ENCODE assay signal across 10 cellular contexts in the genomic region with DNA sequence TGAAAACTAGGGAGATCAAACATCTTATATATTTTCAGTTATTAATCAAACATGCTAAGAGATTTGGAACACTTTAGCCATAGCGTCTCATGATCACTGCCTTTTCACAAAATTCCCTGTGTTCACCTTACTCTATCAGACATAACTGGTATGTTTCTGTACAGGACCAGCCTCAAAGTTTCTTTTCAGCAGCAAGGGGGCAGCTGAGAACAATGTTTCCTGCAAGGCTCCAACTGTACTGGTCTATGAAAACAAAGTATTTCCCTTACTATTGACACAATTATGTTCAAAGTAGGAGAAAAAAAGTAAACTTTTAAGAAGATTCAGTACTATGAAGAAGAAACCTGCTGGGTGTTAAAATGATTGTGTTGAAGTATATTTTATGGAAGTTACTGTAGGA.
DNase-seq lines count a peak whose midpoint lies in the region; ATAC-seq and TF ChIP-seq lines count a peak whose summit lies in the region.
"Had no signal": no experiment of that assay in that cellular context is flagged by ENCODE, and none has a peak within 500 bp of the region (broad histone marks: within the 10 kb centered on the region; RNA-seq: fewer than 3 reads in every experiment).

No MANE protein-coding gene starts in this region.

- no peak overlapping the region for H3K27ac ChIP-seq in CD4-positive, alpha-beta T cell (ENCODE audit: low read depth, low read length)
- H3K27ac ChIP-seq in dorsolateral prefrontal cortex = no peak overlapping the region

- peak in 1 of 10 experiments; percentile 11 for DNase-seq in CD4-positive, alpha-beta T cell
- DNase-seq in LNCaP clone FGC (ENCODE audit: low read depth) (no peak), dorsolateral prefrontal cortex (peak in 3 of 10 donors; percentile 14 to 60 (median 39)), medulla oblongata (ENCODE audit: extremely low spot score) (peak; percentile 58), GM10248 (ENCODE audit: extremely low spot score) (no peak), NCI-H1436 (lab: John Stamatoyannopoulos, UW) (no peak)
- no peak for DNase-seq in effector CD4-positive, alpha-beta T cell
- DNase-seq: activated T-cell treated with anti-CD3 and anti-CD28 coated beads for 4 hours, glutamatergic neuron had no signal

- no peak overlapping the region for H3K27ac Mint-ChIP-seq in CD4-positive, alpha-beta T cell

- intact Hi-C loops in CD4-positive, alpha-beta T cell (cut with DNase I, micrococcal nuclease) = loop anchor here (1.0 to 10.0 kb wide), 3 partner anchors 70 to 173 kb away; no protein-coding TSS in a partner anchor
- intact Hi-C loops in dorsolateral prefrontal cortex (cut with DNase I) = loop anchor here (2.0 to 10.0 kb wide), 2 partner anchors 170 to 172 kb away; no protein-coding TSS in a partner anchor

- CTCF ChIA-PET in CD4-positive, alpha-beta T cell (lab: Charles Lee) = interaction anchor here (0.6 to 1.6 kb wide), 2 partner anchors 97 to 173 kb away, joined by 4 to 12 read pairs; no protein-coding TSS in a partner anchor
- CTCF ChIA-PET in GM10248 (lab: Yijun Ruan, JAX) = interaction anchor here (0.8 to 2.0 kb wide), 7 partner anchors 8 to 172 kb away, joined by 3 to 7 read pairs (median 4); no protein-coding TSS in a partner anchor

- POLR2A ChIA-PET in CD4-positive, alpha-beta T cell (lab: Charles Lee) = interaction anchor here (2.5 kb wide), 1 partner anchor 159 kb away, joined by 10 read pairs; a partner anchor contains a TSS
- POLR2A ChIA-PET in GM10248 (lab: Yijun Ruan, JAX) = no interaction called here

- no peaks in the 10 kb centered on the region for H3K27me3 Mint-ChIP-seq in CD4-positive, alpha-beta T cell

- peak; percentile 37 for ATAC-seq in CD4-positive, alpha-beta T cell (ENCODE audit: poor library complexity)
- no peak for ATAC-seq in HG03175 (IDR thresholded peaks at IDR 0.05; ENCODE audit: unreplicated experiment)

- no peaks in the 10 kb centered on the region for H3K9me3 ChIP-seq in CD4-positive, alpha-beta T cell (ENCODE audit: control insufficient read depth, low read length)

- H3K4me3 Mint-ChIP-seq in CD4-positive, alpha-beta T cell = no peak overlapping the region

- no peaks in the 10 kb centered on the region for H3K27me3 ChIP-seq in CD4-positive, alpha-beta T cell (ENCODE audit: control insufficient read depth, insufficient read depth, low read length)
- no peaks in the 10 kb centered on the region for H3K27me3 ChIP-seq in dorsolateral prefrontal cortex

- TF ChIP-seq CTCF in CD4-positive, alpha-beta T cell (IDR thresholded peaks at IDR 0.05) = peak; percentile 25
- TF ChIP-seq CTCF in LNCaP clone FGC (IDR thresholded peaks at IDR 0.05; ENCODE audit: control insufficient read depth, extremely low read depth, insufficient read depth) (peak; percentile 27; the same call in 1 of the 2 replicates), dorsolateral prefrontal cortex (IDR thresholded peaks at IDR 0.05 in 54 of 56, conservative IDR thresholded peaks at IDR 0.05 in 2 of 56; ENCODE audit: low read depth in 1 of 56, partially characterized antibody in 56 of 56) (peak in 53 of 56 donors; percentile 19 to 80 (median 51)), GM10248 (IDR thresholded peaks at IDR 0.05; ENCODE audit: control extremely low read depth, extremely low read depth, low read depth, missing control alignments) (no peak)

- H3K36me3 Mint-ChIP-seq in CD4-positive, alpha-beta T cell (ENCODE audit: low read depth) = peaks cover 76% of the 10 kb centered on the region

- H3K4me1 Mint-ChIP-seq in CD4-positive, alpha-beta T cell (ENCODE audit: low read depth) = peaks cover 6% of the 10 kb centered on the region

- H3K9me3 Mint-ChIP-seq in CD4-positive, alpha-beta T cell = no peaks in the 10 kb centered on the region

- no peak overlapping the region for H3K4me3 ChIP-seq in LNCaP clone FGC (ENCODE audit: low read depth, low read length)
- H3K4me3 ChIP-seq in dorsolateral prefrontal cortex = no peak overlapping the region
